8 cellular contexts compared by ENCODE assay signal in the genomic region with DNA sequence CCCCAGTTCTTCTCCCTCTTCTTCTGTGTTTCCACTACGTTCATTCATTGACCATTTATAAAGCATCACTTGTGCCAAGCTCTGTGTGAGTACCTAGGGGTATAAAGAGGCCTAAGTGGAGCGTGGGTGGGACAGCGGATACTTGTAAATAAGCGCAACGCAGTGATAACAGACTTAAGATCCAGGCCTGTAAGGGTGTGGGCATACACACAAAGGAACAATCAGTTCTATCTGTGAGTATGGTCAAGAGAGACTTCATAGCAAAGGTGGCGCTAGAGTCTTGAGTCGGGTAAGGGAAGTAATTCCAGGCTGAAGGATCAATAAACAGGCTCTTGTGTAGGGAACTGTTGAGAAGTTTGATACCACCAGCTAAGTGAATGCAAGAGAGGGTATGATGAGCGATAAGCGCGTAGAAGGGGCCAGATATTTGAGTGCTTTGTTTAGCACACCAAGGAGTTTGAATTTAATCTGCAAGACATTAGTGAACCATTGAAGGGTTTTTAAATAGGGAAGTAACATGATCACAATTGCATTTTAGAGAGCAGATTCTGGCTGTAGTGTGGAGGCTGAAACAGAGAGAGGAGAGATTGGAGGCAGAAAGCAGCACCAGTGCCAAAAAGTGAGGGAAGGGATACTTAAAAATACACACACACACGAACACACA. TPM values are rescaled to one million over a fixed set of nuclear protein-coding genes. Genes with fewer than 3 reads are reported as not detected.
DNase-seq lines count a peak whose midpoint lies in the region; ATAC-seq, FAIRE-seq and TF ChIP-seq lines count a peak whose summit lies in the region.

No MANE protein-coding gene starts in this region.

- H3K27me3 ChIP-seq in OCI-LY1 (ENCODE audit: insufficient read depth, low read length) = no peaks in the 10 kb centered on the region
- no peaks in the 10 kb centered on the region for H3K27me3 ChIP-seq in endothelial cell of umbilical vein (ENCODE audit: control insufficient read depth in 2 of 2, insufficient read depth in 2 of 2, low read length in 2 of 2)
- no peaks in the 10 kb centered on the region for H3K27me3 ChIP-seq in gastrocnemius medialis

- in situ Hi-C loops in gastrocnemius medialis (cut with MboI; ENCODE audit: low sequenced_read_pairs in 4 of 4) = loop anchor here in 2 of 4 donors (5.0 to 10.0 kb wide), 2 partner anchors 89 to 97 kb away; a partner anchor contains a TSS

- H3K9me1 ChIP-seq in endothelial cell of umbilical vein (replicated peaks; ENCODE audit: control insufficient read depth, extremely low read depth, insufficient read depth, low read length) = no peaks in the 10 kb centered on the region

- TF ChIP-seq POLR2A in endothelial cell of umbilical vein (IDR thresholded peaks at IDR 0.05; ENCODE audit: low read depth, low read length) (no peak), gastrocnemius medialis (IDR thresholded peaks at IDR 0.05) (no peak)

- H4K20me1 ChIP-seq in OCI-LY1 (ENCODE audit: insufficient read depth, low read length) (no peaks in the 10 kb centered on the region), endothelial cell of umbilical vein (replicated peaks; ENCODE audit: control insufficient read depth, extremely low read depth, insufficient read depth, low read length) (peaks cover 4% of the 10 kb centered on the region)

- dilution Hi-C loops in endothelial cell of umbilical vein (cut with MboI; ENCODE audit: extremely low pct_ligation_motif_present, low sequenced_read_pairs) = no loop called here

- no peak for ATAC-seq in gastrocnemius medialis

- POLR2A ChIA-PET in endothelial cell of umbilical vein (lab: Charles Lee) = no interaction called here

- H3K79me2 ChIP-seq in OCI-LY1 (ENCODE audit: insufficient read depth, low read length) (peaks cover 35% of the 10 kb centered on the region), endothelial cell of umbilical vein (ENCODE audit: control insufficient read depth, insufficient read depth, low read length) (peaks cover 35% of the 10 kb centered on the region)

- no peaks in the 10 kb centered on the region for H3K9me2 ChIP-seq in OCI-LY1 (ENCODE audit: low read depth, low read length)

- H3K36me3 ChIP-seq in OCI-LY1 (ENCODE audit: insufficient read depth, low read length) (no peaks in the 10 kb centered on the region), endothelial cell of umbilical vein (ENCODE audit: control insufficient read depth in 2 of 2, extremely low read depth in 1 of 2, insufficient read depth in 2 of 2, low read length in 2 of 2) (no peaks in the 10 kb centered on the region), gastrocnemius medialis (no peaks in the 10 kb centered on the region)

- DNase-seq in NCI-H1417 (lab: John Stamatoyannopoulos, UW) (peak in 2 of 3 experiments; percentile 36 to 59), NCI-H1417 treated with DMSO at 0.1 percent for 48 hours (lab: John Stamatoyannopoulos, UW) (no peak), endothelial cell of umbilical vein (ENCODE audit: low read depth, low spot score) (peak; percentile 6), gastrocnemius medialis (no peak), NCI-H2081 treated with DMSO at 0.1 percent for 48 hours (lab: John Stamatoyannopoulos, UW) (no peak), NCI-H2171 treated with DMSO at 0.1 percent for 48 hours (lab: John Stamatoyannopoulos, UW) (no peak), GM03348 (ENCODE audit: low spot score) (no peak)

- H3K4me1 ChIP-seq in OCI-LY1 (ENCODE audit: insufficient read depth, low read length, severe bottlenecking) (peaks cover 47% of the 10 kb centered on the region), endothelial cell of umbilical vein (ENCODE audit: control insufficient read depth, extremely low read depth, insufficient read depth, low read length) (peaks cover 14% of the 10 kb centered on the region), gastrocnemius medialis (peaks cover 21 to 33% of the 10 kb centered on the region in 2 donors)

- H2AFZ ChIP-seq in OCI-LY1 (ENCODE audit: low read length) (peak overlapping the region; percentile 85), endothelial cell of umbilical vein (ENCODE audit: low read depth, low read length) (peak overlapping the region; percentile 96)

- TF ChIP-seq CTCF in OCI-LY1 (IDR thresholded peaks at IDR 0.05; ENCODE audit: low read length) (peak; percentile 59; the same call in 1 of the 2 replicates), endothelial cell of umbilical vein (IDR thresholded peaks at IDR 0.05; ENCODE audit: extremely low read depth in 1 of 2, insufficient read depth in 1 of 2, low read depth in 1 of 2, low read length in 2 of 2) (no peak), gastrocnemius medialis (IDR thresholded peaks at IDR 0.05 in 4 of 5, conservative IDR thresholded peaks at IDR 0.05 in 1 of 5) (no peak)

- H3K4me2 ChIP-seq in OCI-LY1 (ENCODE audit: low read length) (peak overlapping the region; percentile 86), endothelial cell of umbilical vein (ENCODE audit: insufficient read depth, low read length) (peak overlapping the region; percentile 92)

- BruUV-seq in endothelial cell of umbilical vein (replicated peaks; lab: Mats Ljungman, UMichigan) = no TSS peak

- FAIRE-seq in endothelial cell of umbilical vein (lab: Jason Lieb, UNC) = no peak

- H3F3A ChIP-seq in OCI-LY1 (ENCODE audit: insufficient read depth, low read length) = no peaks in the 10 kb centered on the region

- H3K9me3 ChIP-seq in OCI-LY1 (ENCODE audit: low read length) = no peaks in the 10 kb centered on the region
- H3K9me3 ChIP-seq in endothelial cell of umbilical vein (replicated peaks; ENCODE audit: control insufficient read depth, insufficient read depth, low read length) = no peaks in the 10 kb centered on the region
- H3K9me3 ChIP-seq in gastrocnemius medialis = no peaks in the 10 kb centered on the region

- CTCF ChIA-PET in endothelial cell of umbilical vein (lab: Charles Lee) = interaction anchor here (1.0 to 1.4 kb wide), 5 partner anchors 9 to 882 kb away, joined by 3 to 10 read pairs (median 4); no protein-coding TSS in a partner anchor

- H3K27ac ChIP-seq in OCI-LY1 (ENCODE audit: low read depth, low read length, poor library complexity, severe bottlenecking) (peak overlapping the region; percentile 88), endothelial cell of umbilical vein (ENCODE audit: insufficient read depth, low read depth, low read length) (no peak overlapping the region), gastrocnemius medialis (peak overlapping the region; percentile 71 to 92 (median 88))

- H3K9ac ChIP-seq in OCI-LY1 (ENCODE audit: low read length) = peak overlapping the region; percentile 97
- H3K9ac ChIP-seq in endothelial cell of umbilical vein (replicated peaks; ENCODE audit: extremely low read depth, insufficient read depth, low read length) = no peak overlapping the region

- H3K4me3 ChIP-seq in OCI-LY1 (ENCODE audit: low read depth, low read length, poor library complexity, severe bottlenecking) (peak overlapping the region; percentile 98), endothelial cell of umbilical vein (replicated peaks in 1 of 3; ENCODE audit: insufficient read depth in 1 of 3, low read depth in 1 of 3, low read length in 3 of 3) (peak overlapping the region in 1 of 3 experiments; percentile 74), gastrocnemius medialis (peak overlapping the region in 3 of 4 donors; percentile 52 to 83 (median 62))

- intact Hi-C loops in endothelial cell of umbilical vein (cut with micrococcal nuclease) = no loop called here
- intact Hi-C loops in gastrocnemius medialis (cut with DNase I; ENCODE audit: low total_unique reads) = loop anchor here (2.0 to 5.0 kb wide), 2 partner anchors 37 to 93 kb away; a partner anchor contains a TSS

TF ChIP-seq in endothelial cell of umbilical vein, 7 proteins besides CTCF, POLR2A, EP300 and RAD21:
- TF ChIP-seq, protein P1, sequence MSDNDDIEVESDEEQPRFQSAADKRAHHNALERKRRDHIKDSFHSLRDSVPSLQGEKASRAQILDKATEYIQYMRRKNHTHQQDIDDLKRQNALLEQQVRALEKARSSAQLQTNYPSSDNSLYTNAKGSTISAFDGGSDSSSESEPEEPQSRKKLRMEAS (IDR thresholded peaks at IDR 0.05; ENCODE audit: insufficient read depth, insufficient read length) = no peak

RNA-seq across cellular contexts. Expression of a gene that starts 1.0 kb away (rescaled TPM):
- total RNA-seq in endothelial cell of umbilical vein (23.0 and 23.4 TPM in 2 replicates), gastrocnemius medialis (1 to 10 TPM; 4.4 to 5.5 (median 5.0) TPM)
- polyA plus RNA-seq in endothelial cell of umbilical vein = 4.4 and 6.8 TPM in 2 replicates
- polyA plus RNA-seq in endothelial cell of umbilical vein (2011; cell fraction: cytosol; rRNA removed) = 7.3 and 7.5 TPM in 2 replicates
- 7.7 and 11.0 TPM in 2 replicates for polyA plus RNA-seq in endothelial cell of umbilical vein (2011; cell fraction: nucleus; rRNA removed)
- polyA plus RNA-seq in endothelial cell of umbilical vein (2012) = 13.4 and 22.3 TPM in 2 replicates
- 7.8 and 8.0 TPM in 2 replicates for polyA minus RNA-seq in endothelial cell of umbilical vein
- 7.4 TPM for polyA minus RNA-seq in endothelial cell of umbilical vein (2011; cell fraction: cytosol; rRNA and poly(A)+ RNA removed)
- polyA minus RNA-seq in endothelial cell of umbilical vein (2011; cell fraction: nucleus; rRNA and poly(A)+ RNA removed) = 9.0 and 12.7 TPM in 2 replicates

Comparison
In these comparisons a context has a peak if more than half of its experiments do, and no peak if none do; other contexts are left out.
1. DNase-seq: peak in NCI-H1417 (2 of 3) and endothelial cell of umbilical vein (single experiment); none in NCI-H1417 treated with DMSO at 0.1 percent for 48 hours (single experiment), gastrocnemius medialis (0 of 2), NCI-H2081 treated with DMSO at 0.1 percent for 48 hours (single experiment), NCI-H2171 treated with DMSO at 0.1 percent for 48 hours (single experiment) and GM03348 (single experiment).